ENCODE assay signal across 9 cellular contexts in genomic region chr20:20317195-20318113, GRCh38. TPM values are rescaled to one million over a fixed set of nuclear protein-coding genes. Genes with fewer than 3 reads are reported as not detected.
DNase-seq lines count a peak whose midpoint lies in the region; ATAC-seq and TF ChIP-seq lines count a peak whose summit lies in the region.
"Had no signal": no experiment of that assay in that cellular context is flagged by ENCODE, and none has a peak within 500 bp of the region (broad histone marks: within the 10 kb centered on the region; RNA-seq: fewer than 3 reads in every experiment).

No MANE protein-coding gene starts in this region.

- ATAC-seq in GM21515 (IDR thresholded peaks at IDR 0.05; ENCODE audit: unreplicated experiment): peak; percentile 81
- peak; percentile 86 for ATAC-seq in HG03457 (IDR thresholded peaks at IDR 0.05; ENCODE audit: unreplicated experiment)
- ATAC-seq in activated T-cell treated with anti-CD3 and anti-CD28 coated beads, Interleukin-2, amount 50 U/mL, for 72 hours (replicated peaks in 1 of 2): no peak

- no peak overlapping the region for H3K9ac ChIP-seq in endodermal cell (ENCODE audit: extremely low read depth, low read length, poor library complexity, severe bottlenecking)

- intact Hi-C loops in dorsolateral prefrontal cortex (cut with DNase I): no loop called here

- no peaks in the 10 kb centered on the region for H3K4me1 ChIP-seq in endodermal cell (ENCODE audit: control insufficient read depth, insufficient read depth, low read length)

- no peaks in the 10 kb centered on the region for H3K9me3 ChIP-seq in endodermal cell (ENCODE audit: control insufficient read depth, low read length)

- no peaks in the 10 kb centered on the region for H3K36me3 ChIP-seq in endodermal cell (ENCODE audit: control insufficient read depth, insufficient read depth, low read length)

- DNase-seq in GM10248 (ENCODE audit: extremely low spot score): peak; percentile 44
- DNase-seq in endodermal cell: no peak
- no peak for DNase-seq in 8988T
- no peak for DNase-seq in activated T-cell treated with anti-CD3 and anti-CD28 coated beads, Interleukin-2, amount 50 U/mL, for 72 hours
- DNase-seq in endothelial cell (ENCODE audit: low spot score): no peak
- no peak for DNase-seq in dorsolateral prefrontal cortex

- H3K4me1 Mint-ChIP-seq in endodermal cell (peaks cover 3% of the 10 kb centered on the region), endothelial cell (ENCODE audit: unreplicated experiment) (peaks cover 14% of the 10 kb centered on the region)
- H3K4me1 Mint-ChIP-seq in activated T-cell treated with anti-CD3 and anti-CD28 coated beads, Interleukin-2, amount 50 U/mL, for 72 hours (ENCODE audit: low read depth): no peaks in the 10 kb centered on the region

- 86 to 96% methylated on average over 10 to 17 of the region's 17 CpGs for WGBS in endodermal cell (ENCODE audit: insufficient coverage in 1 of 2, insufficient read length in 1 of 2), 2 experiments

- no peak overlapping the region for H3K4me3 Mint-ChIP-seq in endodermal cell
- H3K4me3 Mint-ChIP-seq in activated T-cell treated with anti-CD3 and anti-CD28 coated beads, Interleukin-2, amount 50 U/mL, for 72 hours: no peak overlapping the region
- no peak overlapping the region for H3K4me3 Mint-ChIP-seq in endothelial cell (ENCODE audit: unreplicated experiment)
- H3K4me3 Mint-ChIP-seq: nephron had no signal

- peaks cover 6% of the 10 kb centered on the region for H3K9me3 Mint-ChIP-seq in endodermal cell
- peaks cover 3 to 4% of the 10 kb centered on the region in 2 donors for H3K9me3 Mint-ChIP-seq in activated T-cell treated with anti-CD3 and anti-CD28 coated beads, Interleukin-2, amount 50 U/mL, for 72 hours
- no peaks in the 10 kb centered on the region for H3K9me3 Mint-ChIP-seq in endothelial cell (ENCODE audit: unreplicated experiment)

- POLR2A ChIA-PET in GM10248 (lab: Yijun Ruan, JAX): no interaction called here

- H3K27me3 Mint-ChIP-seq in endodermal cell (ENCODE audit: insufficient read depth) (peaks cover 2% of the 10 kb centered on the region), endothelial cell (ENCODE audit: unreplicated experiment) (no peaks in the 10 kb centered on the region)
- peaks cover under 1% of the 10 kb centered on the region for H3K27me3 Mint-ChIP-seq in activated T-cell treated with anti-CD3 and anti-CD28 coated beads, Interleukin-2, amount 50 U/mL, for 72 hours (ENCODE audit: low read depth)

- H3K4me3 ChIP-seq in endodermal cell (ENCODE audit: low read length) (no peak overlapping the region), dorsolateral prefrontal cortex (peak overlapping the region in 9 of 59 donors; percentile 5 to 38 (median 17))

- TF ChIP-seq CTCF in GM10248 (IDR thresholded peaks at IDR 0.05; ENCODE audit: control extremely low read depth, extremely low read depth, low read depth, missing control alignments) (no peak), endodermal cell (conservative IDR thresholded peaks at IDR 0.05) (no peak), endothelial cell (IDR thresholded peaks at IDR 0.05; ENCODE audit: unreplicated experiment) (no peak), dorsolateral prefrontal cortex (IDR thresholded peaks at IDR 0.05 in 54 of 56, conservative IDR thresholded peaks at IDR 0.05 in 2 of 56; ENCODE audit: low read depth in 1 of 56, partially characterized antibody in 56 of 56) (no peak)

- H3K36me3 Mint-ChIP-seq in endodermal cell (ENCODE audit: low read depth) (no peaks in the 10 kb centered on the region), endothelial cell (ENCODE audit: low read depth, unreplicated experiment) (no peaks in the 10 kb centered on the region)
- H3K36me3 Mint-ChIP-seq in activated T-cell treated with anti-CD3 and anti-CD28 coated beads, Interleukin-2, amount 50 U/mL, for 72 hours (ENCODE audit: insufficient read depth in 2 of 2): no peaks in the 10 kb centered on the region

- H3K27ac ChIP-seq in endodermal cell (ENCODE audit: low read depth, low read length) (peak overlapping the region; percentile 47), dorsolateral prefrontal cortex (no peak overlapping the region)

- CTCF ChIA-PET in GM10248 (lab: Yijun Ruan, JAX): interaction anchor here (1.2 kb wide), 1 partner anchor 16 kb away, joined by 3 read pairs; no protein-coding TSS in a partner anchor

- no peaks in the 10 kb centered on the region for H3K27me3 ChIP-seq in endodermal cell (ENCODE audit: control insufficient read depth, insufficient read depth, low read length, poor library complexity, severe bottlenecking)
- H3K27me3 ChIP-seq in dorsolateral prefrontal cortex: no peaks in the 10 kb centered on the region

- H3K27ac Mint-ChIP-seq in endodermal cell: no peak overlapping the region
- H3K27ac Mint-ChIP-seq in activated T-cell treated with anti-CD3 and anti-CD28 coated beads, Interleukin-2, amount 50 U/mL, for 72 hours: no peak overlapping the region
- H3K27ac Mint-ChIP-seq in endothelial cell (ENCODE audit: unreplicated experiment): no peak overlapping the region
- H3K27ac Mint-ChIP-seq: nephron had no signal

RNA-seq across cellular contexts. Expression of gene INSM1, which starts 50.5 kb away (rescaled TPM):
- total RNA-seq in endodermal cell (under 1 TPM; 0.35 to 0.73 TPM), endothelial cell (ENCODE audit: unreplicated experiment) (not detected), dorsolateral prefrontal cortex (1 to 10 TPM; 1.6 to 8.1 (median 3.9) TPM)
- 50.3 TPM for polyA plus RNA-seq in endodermal cell (2013, experiment 1 of 2)
- polyA plus RNA-seq in endodermal cell (2013, experiment 2 of 2): 46.7 TPM
- 1 to 10 TPM; 4.1 to 7.4 TPM for total RNA-seq in activated T-cell treated with anti-CD3 and anti-CD28 coated beads, Interleukin-2, amount 50 U/mL, for 72 hours

Comparison
In these comparisons a context has a peak if more than half of its experiments do, and no peak if none do; other contexts are left out.
1. ATAC-seq: peak in GM21515 (single experiment) and HG03457 (single experiment); none in activated T-cell treated with anti-CD3 and anti-CD28 coated beads, Interleukin-2, amount 50 U/mL, for 72 hours (0 of 2).